In the genomic region with DNA sequence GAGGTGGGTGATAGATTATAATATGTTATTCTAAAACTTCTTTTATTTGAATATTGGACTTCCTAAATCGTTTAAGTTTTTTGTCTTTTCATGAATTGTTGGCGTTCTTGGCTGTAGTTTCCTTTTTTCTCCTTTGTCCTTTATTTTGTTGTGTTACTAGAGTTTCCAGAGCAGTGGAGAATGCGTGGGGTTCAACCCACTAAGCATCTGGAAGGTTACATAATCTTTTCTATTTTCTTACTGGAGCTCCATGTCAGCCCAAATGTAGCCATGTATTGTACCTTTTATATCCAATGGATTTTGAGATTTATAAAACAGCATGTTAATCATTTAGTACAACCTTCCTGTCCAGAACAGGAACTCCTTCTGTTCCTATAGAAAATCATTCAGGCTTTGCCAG, we compare ENCODE assay signal across 1 cellular context.
TF ChIP-seq lines count a peak whose summit lies in the region.

No MANE protein-coding gene starts in this region.

TF ChIP-seq in HepG2, 621 proteins besides CTCF, POLR2A, EP300 and RAD21 (continued from another document):
- TF ChIP-seq, protein P1, sequence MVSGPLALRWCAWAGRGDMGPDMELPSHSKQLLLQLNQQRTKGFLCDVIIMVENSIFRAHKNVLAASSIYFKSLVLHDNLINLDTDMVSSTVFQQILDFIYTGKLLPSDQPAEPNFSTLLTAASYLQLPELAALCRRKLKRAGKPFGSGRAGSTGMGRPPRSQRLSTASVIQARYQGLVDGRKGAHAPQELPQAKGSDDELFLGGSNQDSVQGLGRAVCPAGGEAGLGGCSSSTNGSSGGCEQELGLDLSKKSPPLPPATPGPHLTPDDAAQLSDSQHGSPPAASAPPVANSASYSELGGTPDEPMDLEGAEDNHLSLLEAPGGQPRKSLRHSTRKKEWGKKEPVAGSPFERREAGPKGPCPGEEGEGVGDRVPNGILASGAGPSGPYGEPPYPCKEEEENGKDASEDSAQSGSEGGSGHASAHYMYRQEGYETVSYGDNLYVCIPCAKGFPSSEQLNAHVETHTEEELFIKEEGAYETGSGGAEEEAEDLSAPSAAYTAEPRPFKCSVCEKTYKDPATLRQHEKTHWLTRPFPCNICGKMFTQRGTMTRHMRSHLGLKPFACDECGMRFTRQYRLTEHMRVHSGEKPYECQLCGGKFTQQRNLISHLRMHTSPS (CRISPR knock-in tag; IDR thresholded peaks at IDR 0.05; ENCODE audit: low read depth) = no peak
- TF ChIP-seq RFX5 (IDR thresholded peaks at IDR 0.05; ENCODE audit: low read depth, low read length) (no peak), ZFY (CRISPR knock-in tag; IDR thresholded peaks at IDR 0.05) (no peak), TMF1 (CRISPR knock-in tag; IDR thresholded peaks at IDR 0.05; ENCODE audit: low read depth) (no peak), YEATS4 (CRISPR knock-in tag; IDR thresholded peaks at IDR 0.05; ENCODE audit: borderline replicate concordance) (no peak), MEF2D (CRISPR knock-in tag; IDR thresholded peaks at IDR 0.05) (no peak), ZNF510 (CRISPR knock-in tag; IDR thresholded peaks at IDR 0.05; ENCODE audit: low read depth) (no peak), ZNF615 (CRISPR knock-in tag; IDR thresholded peaks at IDR 0.05; ENCODE audit: borderline replicate concordance) (no peak), ZNF354B (CRISPR knock-in tag; IDR thresholded peaks at IDR 0.05) (no peak), NCOR1 (IDR thresholded peaks at IDR 0.05; ENCODE audit: borderline replicate concordance, low read length) (no peak), ZNF451 (CRISPR knock-in tag; IDR thresholded peaks at IDR 0.05) (no peak)
- TF ChIP-seq, protein P2, sequence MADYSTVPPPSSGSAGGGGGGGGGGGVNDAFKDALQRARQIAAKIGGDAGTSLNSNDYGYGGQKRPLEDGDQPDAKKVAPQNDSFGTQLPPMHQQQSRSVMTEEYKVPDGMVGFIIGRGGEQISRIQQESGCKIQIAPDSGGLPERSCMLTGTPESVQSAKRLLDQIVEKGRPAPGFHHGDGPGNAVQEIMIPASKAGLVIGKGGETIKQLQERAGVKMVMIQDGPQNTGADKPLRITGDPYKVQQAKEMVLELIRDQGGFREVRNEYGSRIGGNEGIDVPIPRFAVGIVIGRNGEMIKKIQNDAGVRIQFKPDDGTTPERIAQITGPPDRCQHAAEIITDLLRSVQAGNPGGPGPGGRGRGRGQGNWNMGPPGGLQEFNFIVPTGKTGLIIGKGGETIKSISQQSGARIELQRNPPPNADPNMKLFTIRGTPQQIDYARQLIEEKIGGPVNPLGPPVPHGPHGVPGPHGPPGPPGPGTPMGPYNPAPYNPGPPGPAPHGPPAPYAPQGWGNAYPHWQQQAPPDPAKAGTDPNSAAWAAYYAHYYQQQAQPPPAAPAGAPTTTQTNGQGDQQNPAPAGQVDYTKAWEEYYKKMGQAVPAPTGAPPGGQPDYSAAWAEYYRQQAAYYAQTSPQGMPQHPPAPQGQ (CRISPR knock-in tag; IDR thresholded peaks at IDR 0.05; ENCODE audit: borderline replicate concordance) = no peak
- TF ChIP-seq, protein P3, sequence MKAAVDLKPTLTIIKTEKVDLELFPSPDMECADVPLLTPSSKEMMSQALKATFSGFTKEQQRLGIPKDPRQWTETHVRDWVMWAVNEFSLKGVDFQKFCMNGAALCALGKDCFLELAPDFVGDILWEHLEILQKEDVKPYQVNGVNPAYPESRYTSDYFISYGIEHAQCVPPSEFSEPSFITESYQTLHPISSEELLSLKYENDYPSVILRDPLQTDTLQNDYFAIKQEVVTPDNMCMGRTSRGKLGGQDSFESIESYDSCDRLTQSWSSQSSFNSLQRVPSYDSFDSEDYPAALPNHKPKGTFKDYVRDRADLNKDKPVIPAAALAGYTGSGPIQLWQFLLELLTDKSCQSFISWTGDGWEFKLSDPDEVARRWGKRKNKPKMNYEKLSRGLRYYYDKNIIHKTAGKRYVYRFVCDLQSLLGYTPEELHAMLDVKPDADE (CRISPR knock-in tag; IDR thresholded peaks at IDR 0.05) = no peak
